In genomic region chr5:163293836-163294235, GRCh38 we compare ENCODE assay signal across 8 cellular contexts.
"Had no signal": no experiment of that assay in that cellular context is flagged by ENCODE, and none has a peak within 500 bp of the region (broad histone marks: within the 10 kb centered on the region; RNA-seq: fewer than 3 reads in every experiment).

No MANE protein-coding gene starts in this region.

- H3K9ac ChIP-seq: GM23248, KMS-11 had no signal

- H2AFZ ChIP-seq: GM23248 had no signal

- DNase-seq: GM23248, GOT3, H9, HCEC 1CT, KBM-7 had no signal

- H3K4me2 ChIP-seq: KMS-11 had no signal

- H3K27ac ChIP-seq: GM23248, KMS-11 had no signal

- H3K4me3 ChIP-seq: GM23248 had no signal

- FAIRE-seq: H54, HTR-8/SVneo had no signal
